8 cellular contexts compared by ENCODE assay signal in genomic region chr17:76261421-76262215, GRCh38. TPM values are rescaled to one million over a fixed set of nuclear protein-coding genes. Genes with fewer than 3 reads are reported as not detected.
DNase-seq lines count a peak whose midpoint lies in the region; TF ChIP-seq lines count a peak whose summit lies in the region.

No MANE protein-coding gene starts in this region.

- no peaks in the 10 kb centered on the region for H3K36me3 Mint-ChIP-seq in chondrocyte (ENCODE audit: low read depth)

- H3K9me2 ChIP-seq in Karpas-422 (replicated peaks; ENCODE audit: insufficient read depth, low read length): no peaks in the 10 kb centered on the region

- no peak overlapping the region for H2BK5ac ChIP-seq in neuronal stem cell (ENCODE audit: low read length)

- peaks cover 3% of the 10 kb centered on the region for H3K79me1 ChIP-seq in neuronal stem cell (ENCODE audit: low read depth, low read length)

- H3K4me1 ChIP-seq in Karpas-422 (ENCODE audit: low read length): peaks cover 45% of the 10 kb centered on the region
- peaks cover 36% of the 10 kb centered on the region for H3K4me1 ChIP-seq in colonic mucosa
- H3K4me1 ChIP-seq in neuronal stem cell (ENCODE audit: control insufficient read depth in 2 of 2, insufficient read depth in 1 of 2, low read depth in 1 of 2, low read length in 2 of 2): peaks cover 17 to 31% of the 10 kb centered on the region in 2 donors

- no peak overlapping the region for H3K4me3 ChIP-seq in Karpas-422 (ENCODE audit: low read length)
- no peak overlapping the region for H3K4me3 ChIP-seq in colonic mucosa
- H3K4me3 ChIP-seq in neuronal stem cell (ENCODE audit: low read length in 2 of 2): peak overlapping the region in 1 of 2 donors; percentile 11

- H3K9me3 ChIP-seq in Karpas-422 (ENCODE audit: low read length) (no peaks in the 10 kb centered on the region), colonic mucosa (no peaks in the 10 kb centered on the region), neuronal stem cell (replicated peaks in 1 of 2; ENCODE audit: control insufficient read depth in 2 of 2, insufficient read depth in 1 of 2, low read depth in 1 of 2, low read length in 2 of 2) (peaks cover 0 to 2% of the 10 kb centered on the region in 2 donors)

- no peaks in the 10 kb centered on the region for H4K20me1 ChIP-seq in Karpas-422 (ENCODE audit: insufficient read depth, low read depth, low read length)

- no peak overlapping the region for H3K23ac ChIP-seq in neuronal stem cell (ENCODE audit: low read depth, low read length, poor library complexity)

- no peak overlapping the region for H2BK15ac ChIP-seq in neuronal stem cell (ENCODE audit: low read length)

- no peaks in the 10 kb centered on the region for H3K27me3 ChIP-seq in Karpas-422 (ENCODE audit: low read length)
- H3K27me3 ChIP-seq in colonic mucosa: no peaks in the 10 kb centered on the region
- H3K27me3 ChIP-seq in neuronal stem cell (ENCODE audit: control insufficient read depth in 3 of 3, insufficient read depth in 3 of 3, low read depth in 1 of 3, low read length in 3 of 3): no peaks in the 10 kb centered on the region

- no peak overlapping the region for H2BK120ac ChIP-seq in neuronal stem cell (ENCODE audit: low read depth, low read length)

- no peak overlapping the region for H3K4me2 ChIP-seq in Karpas-422 (ENCODE audit: low read depth, low read length, poor library complexity, severe bottlenecking)
- no peak overlapping the region for H3K4me2 ChIP-seq in neuronal stem cell (ENCODE audit: insufficient read depth, low read length, poor library complexity, severe bottlenecking)

- H2AFZ ChIP-seq in Karpas-422 (ENCODE audit: low read length): peak overlapping the region; percentile 98; the same call in 1 of the 2 replicates
- H2AFZ ChIP-seq in neuronal stem cell (ENCODE audit: low read length): peak overlapping the region; percentile 85

- H3K36me3 ChIP-seq in Karpas-422 (ENCODE audit: insufficient read depth, low read length) (no peaks in the 10 kb centered on the region), colonic mucosa (no peaks in the 10 kb centered on the region), neuronal stem cell (replicated peaks in 1 of 2; ENCODE audit: control insufficient read depth in 2 of 2, insufficient read depth in 2 of 2, low read length in 2 of 2) (peaks cover 0 to 3% of the 10 kb centered on the region in 2 donors)

- H3K27ac Mint-ChIP-seq in chondrocyte (ENCODE audit: unreplicated experiment): no peak overlapping the region

- no peak overlapping the region for H4K8ac ChIP-seq in neuronal stem cell (ENCODE audit: low read depth, low read length)

- TF ChIP-seq CTCF in colonic mucosa (IDR thresholded peaks at IDR 0.05) (no peak), chondrocyte (IDR thresholded peaks at IDR 0.05) (no peak)

- H3K27ac ChIP-seq in Karpas-422 (ENCODE audit: low read length) (no peak overlapping the region), colonic mucosa (peak overlapping the region; percentile 92), neuronal stem cell (replicated peaks; ENCODE audit: low read length) (no peak overlapping the region)

- no peak overlapping the region for H2AK5ac ChIP-seq in neuronal stem cell (ENCODE audit: low read depth, low read length)

- intact Hi-C loops in colonic mucosa (cut with DNase I): no loop called here

- peaks cover 15% of the 10 kb centered on the region for H3K4me1 Mint-ChIP-seq in chondrocyte (ENCODE audit: low read depth)

- no peak overlapping the region for H2BK12ac ChIP-seq in neuronal stem cell (ENCODE audit: low read length)

- no peaks in the 10 kb centered on the region for H3K27me3 Mint-ChIP-seq in chondrocyte (ENCODE audit: low read depth)

- WGBS in neuronal stem cell (ENCODE audit: extremely low coverage in 2 of 2, insufficient read length in 2 of 2, insufficient replicate concordance in 1 of 2), 2 donors: no CpG with 5 or more reads among the region's 23 CpGs

- no peak overlapping the region for H3K4ac ChIP-seq in neuronal stem cell (ENCODE audit: low read length)

- H3K9ac ChIP-seq in Karpas-422 (ENCODE audit: low read length): no peak overlapping the region
- H3K9ac ChIP-seq in colonic mucosa (ENCODE audit: low read depth in 2 of 2, low read length in 2 of 2): peak overlapping the region in 1 of 2 donors; percentile 83
- H3K9ac ChIP-seq in neuronal stem cell (ENCODE audit: low read depth, low read length, poor library complexity): no peak overlapping the region

- no peak overlapping the region for H4K91ac ChIP-seq in neuronal stem cell (ENCODE audit: low read depth, low read length, poor library complexity)

- H3K14ac ChIP-seq in neuronal stem cell (ENCODE audit: low read length): no peak overlapping the region

- no peaks in the 10 kb centered on the region for H3K9me3 Mint-ChIP-seq in chondrocyte (ENCODE audit: low read depth)

- DNase-seq in DMS53 (lab: John Stamatoyannopoulos, UW) (peak; percentile 87), Karpas-422 (no peak), colonic mucosa (no peak), neuronal stem cell (ENCODE audit: low spot score) (no peak), CD1c-positive myeloid dendritic cell (ENCODE audit: extremely low spot score) (no peak), cerebellum (ENCODE audit: low spot score) (no peak), chondrocyte (ENCODE audit: low spot score) (no peak), SW480 (ENCODE audit: low spot score) (no peak)

- peaks cover 9% of the 10 kb centered on the region for H3K79me2 ChIP-seq in Karpas-422 (ENCODE audit: low read length)

- no peak overlapping the region for H3K18ac ChIP-seq in neuronal stem cell (ENCODE audit: low read length)

- no peak overlapping the region for H3K4me3 Mint-ChIP-seq in chondrocyte (ENCODE audit: unreplicated experiment)

RNA-seq across cellular contexts. Expression of gene UBALD2, which starts 3.5 kb away (rescaled TPM):
- total RNA-seq in Karpas-422 (2014; rRNA removed; shearing (Covaris generic); ENCODE audit: low replicate concordance): 22.5 and 46.3 TPM in 2 replicates
- total RNA-seq in colonic mucosa (10 to 100 TPM; 77.1 to 90.1 TPM), cerebellum (5.4 TPM), chondrocyte (6.7 to 14.1 TPM (median 13.2 TPM) in 3 replicates)
- polyA plus RNA-seq in neuronal stem cell (2013, experiment 1 of 2): 43.3 TPM
- polyA plus RNA-seq in neuronal stem cell (2013, experiment 2 of 2): 46.8 TPM

RNA-seq across cellular contexts. Expression of gene RNF157, which starts 21.3 kb away (rescaled TPM):
- total RNA-seq in Karpas-422 (2014; rRNA removed; shearing (Covaris generic); ENCODE audit: low replicate concordance): not detected in 2 replicates
- total RNA-seq in colonic mucosa (10 to 100 TPM; 23.7 to 30.2 TPM), cerebellum (33.8 TPM), chondrocyte (1.1 to 1.5 TPM (median 1.4 TPM) in 3 replicates)
- 28.7 TPM for polyA plus RNA-seq in neuronal stem cell (2013, experiment 1 of 2)
- polyA plus RNA-seq in neuronal stem cell (2013, experiment 2 of 2): 29.6 TPM

RNA-seq across cellular contexts. Expression of gene QRICH2, which starts 46.5 kb away (rescaled TPM):
- total RNA-seq in Karpas-422 (2014; rRNA removed; shearing (Covaris generic); ENCODE audit: low replicate concordance): 3.1 and 3.7 TPM in 2 replicates
- 1 to 10 TPM; 1.2 to 5.7 TPM for total RNA-seq in colonic mucosa
- polyA plus RNA-seq in neuronal stem cell (2013, experiment 1 of 2): 1.8 TPM
- polyA plus RNA-seq in neuronal stem cell (2013, experiment 2 of 2): 1.6 TPM
- total RNA-seq in cerebellum: 15.9 TPM
- total RNA-seq in chondrocyte: 4.7 to 5.2 TPM (median 5.0 TPM) in 3 replicates
